9 cellular contexts compared by ENCODE assay signal in genomic region chr3:141305436-141305835, GRCh38.
DNase-seq lines count a peak whose midpoint lies in the region; ATAC-seq and FAIRE-seq lines count a peak whose summit lies in the region.
"Had no signal": no experiment of that assay in that cellular context is flagged by ENCODE, and none has a peak within 500 bp of the region (broad histone marks: within the 10 kb centered on the region; RNA-seq: fewer than 3 reads in every experiment).

No MANE protein-coding gene starts in this region.

- no peak for FAIRE-seq in HTR-8/SVneo (lab: Jason Lieb, UNC)

- peak; percentile 20 for DNase-seq in NCI-H345 (lab: John Stamatoyannopoulos, UW)
- DNase-seq in NCI-H345 treated with DMSO at 0.1 percent for 48 hours (lab: John Stamatoyannopoulos, UW; ENCODE audit: unreplicated experiment) = no peak
- peak; percentile 45 for DNase-seq in HT-29 (ENCODE audit: low spot score)
- DNase-seq in amniotic epithelial cell (ENCODE audit: low read depth) = peak; percentile 87
- DNase-seq in myocyte (ENCODE audit: low read depth) = peak; percentile 64
- DNase-seq in HTR-8/SVneo (ENCODE audit: insufficient read length, low spot score) = no peak

- ATAC-seq in GM19328 (IDR thresholded peaks at IDR 0.05; ENCODE audit: unreplicated experiment) (no peak), HG02885 (IDR thresholded peaks at IDR 0.05; ENCODE audit: poor library complexity, unreplicated experiment) (no peak)
- ATAC-seq: natural killer cell treated with Interleukin-12 subunit alpha and Interleukin-12 subunit beta and Interleukin-15 and Interleukin-18, amount 100 ng/mL, for 72 hours had no signal

Comparison
In these comparisons a context has a peak if more than half of its experiments do, and no peak if none do; other contexts are left out.
1. DNase-seq: peak in NCI-H345 (single experiment), HT-29 (single experiment), amniotic epithelial cell (single experiment) and myocyte (single experiment); none in NCI-H345 treated with DMSO at 0.1 percent for 48 hours (single experiment) and HTR-8/SVneo (single experiment).